ENCODE assay signal across 8 cellular contexts in the genomic region with DNA sequence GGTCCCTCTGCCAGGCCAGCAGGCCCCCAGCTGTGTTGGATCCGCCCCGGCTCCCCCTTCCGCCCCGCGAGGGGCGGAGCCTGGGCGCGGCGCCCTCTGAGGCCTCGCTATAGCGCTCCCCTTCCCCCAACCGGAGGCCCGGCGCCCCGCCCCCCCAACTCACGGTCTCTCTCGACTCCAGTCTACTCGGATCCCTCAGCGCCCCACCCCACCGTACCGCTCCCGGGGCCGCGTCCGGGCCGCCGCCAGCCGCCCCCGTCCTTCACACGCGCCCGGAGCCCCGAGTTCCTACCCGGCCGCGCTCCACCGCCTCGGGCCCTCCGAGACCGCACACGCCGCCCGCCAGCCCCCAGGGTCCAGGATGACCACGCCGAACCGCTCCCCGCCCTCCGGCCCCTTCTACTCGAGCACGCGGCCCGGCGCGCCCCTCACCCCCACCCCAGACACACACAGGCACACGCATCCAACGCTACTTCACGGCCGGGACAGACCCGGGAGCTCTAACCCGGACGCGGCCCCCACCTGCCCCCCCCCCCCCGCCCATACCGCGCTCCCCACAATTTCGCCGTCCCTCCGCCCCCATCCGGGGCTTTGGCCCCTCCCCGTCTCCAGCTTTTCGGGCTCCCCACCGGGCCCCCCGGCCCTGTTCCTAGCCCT. TPM values are rescaled to one million over a fixed set of nuclear protein-coding genes. Genes with fewer than 3 reads are reported as not detected.
DNase-seq lines count a peak whose midpoint lies in the region; ATAC-seq, FAIRE-seq and TF ChIP-seq lines count a peak whose summit lies in the region.

No MANE protein-coding gene starts in this region.

- peak overlapping the region; percentile 98 to 100 for H3K27ac ChIP-seq in A549

- no peak for TF ChIP-seq RAD21 in A549 (conservative IDR thresholded peaks at IDR 0.05 in 1 of 2, IDR thresholded peaks at IDR 0.05 in 1 of 2)

- FAIRE-seq in A549 (lab: Jason Lieb, UNC), result no peak

- no peaks in the 10 kb centered on the region for H3K9me3 Mint-ChIP-seq in activated T-helper 1 cell treated with anti-CD3 and anti-CD28 coated beads, Interleukin-12 subunit alpha, Interleukin-12 subunit beta, Interleukin-2, Interleukin-4 antibody, amounts not matched to agents 30 ng/mL and 10 ng/mL and 1 ng/mL, durations not matched to agents 14 hours and 24 hours and 36 hours
- no peaks in the 10 kb centered on the region for H3K9me3 Mint-ChIP-seq in natural killer cell treated with Interleukin-12 subunit alpha and Interleukin-12 subunit beta and Interleukin-15 and Interleukin-18, amount 100 ng/mL, for 72 hours

- POLR2A ChIA-PET in A549 (lab: Yijun Ruan, JAX), result interaction anchor here (0.6 to 6.9 kb wide), 5 partner anchors 14 to 192 kb away, joined by 3 to 63 read pairs (median 5); partner anchors contain the start of genes ACADVL, CTDNEP1, DLG4 and ELP5

- H3K36me3 Mint-ChIP-seq in activated T-helper 1 cell treated with anti-CD3 and anti-CD28 coated beads, Interleukin-12 subunit alpha, Interleukin-12 subunit beta, Interleukin-2, Interleukin-4 antibody, amounts not matched to agents 30 ng/mL and 10 ng/mL and 1 ng/mL, durations not matched to agents 14 hours and 24 hours and 36 hours (ENCODE audit: low read depth), result peaks cover 38% of the 10 kb centered on the region
- peaks cover 18% of the 10 kb centered on the region for H3K36me3 Mint-ChIP-seq in natural killer cell treated with Interleukin-12 subunit alpha and Interleukin-12 subunit beta and Interleukin-15 and Interleukin-18, amount 100 ng/mL, for 72 hours

- H3K4me2 ChIP-seq in A549, result peak overlapping the region; percentile 69

- peaks cover 53% of the 10 kb centered on the region for H3K4me1 ChIP-seq in A549

- DNase-seq in A549 (ENCODE audit: low read depth in 1 of 2, low spot score in 1 of 2) (peak; percentile 78 to 83), OCI-M1 (lab: John Stamatoyannopoulos, UW) (peak; percentile 89), fibroblast of mammary gland (ENCODE audit: low read depth) (peak; percentile 56)
- peak; percentile 78 for DNase-seq in activated T-helper 1 cell treated with anti-CD3 and anti-CD28 coated beads, Interleukin-12 subunit alpha, Interleukin-12 subunit beta, Interleukin-2, Interleukin-4 antibody, amounts not matched to agents 30 ng/mL and 10 ng/mL and 1 ng/mL, durations not matched to agents 14 hours and 24 hours and 36 hours (ENCODE audit: low spot score)
- DNase-seq in natural killer cell treated with Interleukin-12 subunit alpha and Interleukin-12 subunit beta and Interleukin-15 and Interleukin-18, amount 100 ng/mL, for 72 hours (ENCODE audit: low spot score), result peak; percentile 90
- peak; percentile 92 for DNase-seq in stimulated activated naive CD8-positive, alpha-beta T cell treated with anti-CD3 and anti-CD28 coated beads, Interleukin-15, Interleukin-2, amounts not matched to agents 100 U/mL and 50 U/mL, for 24 hours

- ATAC-seq in A549 (peak; percentile 2 to 13; a peak in 5 of 6 replicates), HG02571 (IDR thresholded peaks at IDR 0.05; ENCODE audit: unreplicated experiment) (no peak)
- peak; percentile 53 to 61 for ATAC-seq in natural killer cell treated with Interleukin-12 subunit alpha and Interleukin-12 subunit beta and Interleukin-15 and Interleukin-18, amount 100 ng/mL, for 72 hours
- peak; percentile 54 for ATAC-seq in stimulated activated naive CD8-positive, alpha-beta T cell treated with anti-CD3 and anti-CD28 coated beads, Interleukin-15, Interleukin-2, amounts not matched to agents 100 U/mL and 50 U/mL, for 24 hours

- peaks cover 69% of the 10 kb centered on the region for H3K4me1 Mint-ChIP-seq in activated T-helper 1 cell treated with anti-CD3 and anti-CD28 coated beads, Interleukin-12 subunit alpha, Interleukin-12 subunit beta, Interleukin-2, Interleukin-4 antibody, amounts not matched to agents 30 ng/mL and 10 ng/mL and 1 ng/mL, durations not matched to agents 14 hours and 24 hours and 36 hours (ENCODE audit: low read depth)
- H3K4me1 Mint-ChIP-seq in natural killer cell treated with Interleukin-12 subunit alpha and Interleukin-12 subunit beta and Interleukin-15 and Interleukin-18, amount 100 ng/mL, for 72 hours (ENCODE audit: low read depth in 2 of 2), result peaks cover 60 to 70% of the 10 kb centered on the region in 2 donors

- no peak for TF ChIP-seq CTCF in A549 (IDR thresholded peaks at IDR 0.05)
- TF ChIP-seq CTCF in fibroblast of mammary gland (conservative IDR thresholded peaks at IDR 0.05; ENCODE audit: control insufficient read depth, insufficient read depth, low read depth, low read length), result no peak

- H3K27me3 Mint-ChIP-seq in activated T-helper 1 cell treated with anti-CD3 and anti-CD28 coated beads, Interleukin-12 subunit alpha, Interleukin-12 subunit beta, Interleukin-2, Interleukin-4 antibody, amounts not matched to agents 30 ng/mL and 10 ng/mL and 1 ng/mL, durations not matched to agents 14 hours and 24 hours and 36 hours (ENCODE audit: insufficient read depth), result no peaks in the 10 kb centered on the region
- no peaks in the 10 kb centered on the region for H3K27me3 Mint-ChIP-seq in natural killer cell treated with Interleukin-12 subunit alpha and Interleukin-12 subunit beta and Interleukin-15 and Interleukin-18, amount 100 ng/mL, for 72 hours

- TF ChIP-seq EP300 in A549 (IDR thresholded peaks at IDR 0.05), result no peak

- peak overlapping the region; percentile 97 for H3K4me3 Mint-ChIP-seq in activated T-helper 1 cell treated with anti-CD3 and anti-CD28 coated beads, Interleukin-12 subunit alpha, Interleukin-12 subunit beta, Interleukin-2, Interleukin-4 antibody, amounts not matched to agents 30 ng/mL and 10 ng/mL and 1 ng/mL, durations not matched to agents 14 hours and 24 hours and 36 hours
- peak overlapping the region; percentile 88 for H3K4me3 Mint-ChIP-seq in natural killer cell treated with Interleukin-12 subunit alpha and Interleukin-12 subunit beta and Interleukin-15 and Interleukin-18, amount 100 ng/mL, for 72 hours

- peak overlapping the region; percentile 92 for H3K27ac Mint-ChIP-seq in activated T-helper 1 cell treated with anti-CD3 and anti-CD28 coated beads, Interleukin-12 subunit alpha, Interleukin-12 subunit beta, Interleukin-2, Interleukin-4 antibody, amounts not matched to agents 30 ng/mL and 10 ng/mL and 1 ng/mL, durations not matched to agents 14 hours and 24 hours and 36 hours
- H3K27ac Mint-ChIP-seq in natural killer cell treated with Interleukin-12 subunit alpha and Interleukin-12 subunit beta and Interleukin-15 and Interleukin-18, amount 100 ng/mL, for 72 hours, result peak overlapping the region; percentile 87 to 95

- CTCF ChIA-PET in A549 (lab: Yijun Ruan, JAX), result interaction anchor here (1.1 to 17.3 kb wide), 5 partner anchors 16 to 192 kb away, joined by 3 to 169 read pairs (median 6); partner anchors contain the start of genes ACADVL and DLG4

- TF ChIP-seq POLR2A in A549 (IDR thresholded peaks at IDR 0.05; ENCODE audit: low read length) (no peak; the same call in 1 of the 2 replicates), GM19193 (IDR thresholded peaks at IDR 0.05; ENCODE audit: extremely low read depth, insufficient read depth, insufficient read length) (peak; percentile 50)

- intact Hi-C loops in activated T-helper 1 cell treated with anti-CD3 and anti-CD28 coated beads, Interleukin-12 subunit alpha, Interleukin-12 subunit beta, Interleukin-2, Interleukin-4 antibody, amounts not matched to agents 30 ng/mL and 10 ng/mL and 1 ng/mL, durations not matched to agents 14 hours and 24 hours and 36 hours (cut with micrococcal nuclease), result no loop called here

- H3K4me3 ChIP-seq in A549 (peak overlapping the region; percentile 99), fibroblast of mammary gland (ENCODE audit: control insufficient read depth, low read depth, low read length) (peak overlapping the region; percentile 97)

- no peaks in the 10 kb centered on the region for H3K9me3 ChIP-seq in A549

- WGBS in A549 (ENCODE audit: missing lambda C conversion rate), result 4% methylated on average over 5 of the region's 73 CpGs

RNA-seq across cellular contexts. Expression of gene PHF23, which starts 1.4 kb away (rescaled TPM):
- polyA plus RNA-seq in A549 (2011; rRNA removed), result 52.1 and 61.2 TPM in 2 replicates
- 43.2 and 48.2 TPM in 2 replicates for polyA plus RNA-seq in A549 (2012; cell fraction: cytosol; rRNA removed)
- polyA plus RNA-seq in A549 (2012; cell fraction: nucleus; rRNA removed), result 28.6 and 32.6 TPM in 2 replicates
- 70.9 to 80.2 TPM (median 79.1 TPM) in 3 replicates for polyA plus RNA-seq in A549 (2017; fragmentation: RNase III; extraction: RNeasy Plus Mini Kit Qiagen cat#74134 plus additional on column Dnase treatment)
- 66.5 and 74.4 TPM in 2 replicates for polyA minus RNA-seq in A549 (2011; rRNA and poly(A)+ RNA removed)
- total RNA-seq in activated T-helper 1 cell treated with anti-CD3 and anti-CD28 coated beads, Interleukin-12 subunit alpha, Interleukin-12 subunit beta, Interleukin-2, Interleukin-4 antibody, amounts not matched to agents 30 ng/mL and 10 ng/mL and 1 ng/mL, durations not matched to agents 14 hours and 24 hours and 36 hours, result 52.5 and 55.4 TPM in 2 replicates
- total RNA-seq in natural killer cell treated with Interleukin-12 subunit alpha and Interleukin-12 subunit beta and Interleukin-15 and Interleukin-18, amount 100 ng/mL, for 72 hours, result 10 to 100 TPM; 40.1 to 55.2 TPM

RNA-seq across cellular contexts. Expression of gene DVL2, which starts 3.6 kb away (rescaled TPM):
- polyA plus RNA-seq in A549 (2011; rRNA removed), result 5.7 and 9.6 TPM in 2 replicates
- 6.5 and 9.2 TPM in 2 replicates for polyA plus RNA-seq in A549 (2012; cell fraction: cytosol; rRNA removed)
- polyA plus RNA-seq in A549 (2012; cell fraction: nucleus; rRNA removed), result 13.8 and 22.3 TPM in 2 replicates
- polyA plus RNA-seq in A549 (2017; fragmentation: RNase III; extraction: RNeasy Plus Mini Kit Qiagen cat#74134 plus additional on column Dnase treatment), result 30.7 to 40.4 TPM (median 37.7 TPM) in 3 replicates
- polyA minus RNA-seq in A549 (2011; rRNA and poly(A)+ RNA removed), result 27.8 and 36.3 TPM in 2 replicates
- total RNA-seq in activated T-helper 1 cell treated with anti-CD3 and anti-CD28 coated beads, Interleukin-12 subunit alpha, Interleukin-12 subunit beta, Interleukin-2, Interleukin-4 antibody, amounts not matched to agents 30 ng/mL and 10 ng/mL and 1 ng/mL, durations not matched to agents 14 hours and 24 hours and 36 hours, result 70.0 and 73.5 TPM in 2 replicates
- 10 to 100 TPM; 35.1 to 61.6 TPM for total RNA-seq in natural killer cell treated with Interleukin-12 subunit alpha and Interleukin-12 subunit beta and Interleukin-15 and Interleukin-18, amount 100 ng/mL, for 72 hours

RNA-seq across cellular contexts. Expression of gene GABARAP, which starts 4.4 kb away (rescaled TPM):
- 399 and 502 TPM in 2 replicates for polyA plus RNA-seq in A549 (2011; rRNA removed)
- polyA plus RNA-seq in A549 (2012; cell fraction: cytosol; rRNA removed), result 329 and 360 TPM in 2 replicates
- 93.2 and 184 TPM in 2 replicates for polyA plus RNA-seq in A549 (2012; cell fraction: nucleus; rRNA removed)
- 431 to 510 TPM (median 504 TPM) in 3 replicates for polyA plus RNA-seq in A549 (2017; fragmentation: RNase III; extraction: RNeasy Plus Mini Kit Qiagen cat#74134 plus additional on column Dnase treatment)
- 305 and 331 TPM in 2 replicates for polyA minus RNA-seq in A549 (2011; rRNA and poly(A)+ RNA removed)
- total RNA-seq in activated T-helper 1 cell treated with anti-CD3 and anti-CD28 coated beads, Interleukin-12 subunit alpha, Interleukin-12 subunit beta, Interleukin-2, Interleukin-4 antibody, amounts not matched to agents 30 ng/mL and 10 ng/mL and 1 ng/mL, durations not matched to agents 14 hours and 24 hours and 36 hours, result 146 and 148 TPM in 2 replicates
- 100 to 1,000 TPM; 197 to 277 TPM for total RNA-seq in natural killer cell treated with Interleukin-12 subunit alpha and Interleukin-12 subunit beta and Interleukin-15 and Interleukin-18, amount 100 ng/mL, for 72 hours

RNA-seq across cellular contexts. Expression of gene CTDNEP1, which starts 13.6 kb away (rescaled TPM):
- 161 and 251 TPM in 2 replicates for polyA plus RNA-seq in A549 (2011; rRNA removed)
- polyA plus RNA-seq in A549 (2012; cell fraction: cytosol; rRNA removed), result 169 and 266 TPM in 2 replicates
- polyA plus RNA-seq in A549 (2012; cell fraction: nucleus; rRNA removed), result 146 and 158 TPM in 2 replicates
- 145 to 151 TPM (median 147 TPM) in 3 replicates for polyA plus RNA-seq in A549 (2017; fragmentation: RNase III; extraction: RNeasy Plus Mini Kit Qiagen cat#74134 plus additional on column Dnase treatment)
- 273 and 295 TPM in 2 replicates for polyA minus RNA-seq in A549 (2011; rRNA and poly(A)+ RNA removed)
- 191 and 193 TPM in 2 replicates for total RNA-seq in activated T-helper 1 cell treated with anti-CD3 and anti-CD28 coated beads, Interleukin-12 subunit alpha, Interleukin-12 subunit beta, Interleukin-2, Interleukin-4 antibody, amounts not matched to agents 30 ng/mL and 10 ng/mL and 1 ng/mL, durations not matched to agents 14 hours and 24 hours and 36 hours
- total RNA-seq in natural killer cell treated with Interleukin-12 subunit alpha and Interleukin-12 subunit beta and Interleukin-15 and Interleukin-18, amount 100 ng/mL, for 72 hours, result 100 to 1,000 TPM; 145 to 165 TPM

RNA-seq across cellular contexts. Expression of gene ELP5, which starts 14.1 kb away (rescaled TPM):
- polyA plus RNA-seq in A549 (2011; rRNA removed) (114 and 133 TPM in 2 replicates), A549 (2017; fragmentation: RNase III; extraction: RNeasy Plus Mini Kit Qiagen cat#74134 plus additional on column Dnase treatment) (89.2 to 97.3 TPM (median 92.1 TPM) in 3 replicates)
- 135 and 152 TPM in 2 replicates for polyA plus RNA-seq in A549 (2012; cell fraction: cytosol; rRNA removed)
- 74.9 and 115 TPM in 2 replicates for polyA plus RNA-seq in A549 (2012; cell fraction: nucleus; rRNA removed)
- polyA minus RNA-seq in A549 (2011; rRNA and poly(A)+ RNA removed), result 71.7 and 72.2 TPM in 2 replicates
- 73.6 and 75.5 TPM in 2 replicates for total RNA-seq in activated T-helper 1 cell treated with anti-CD3 and anti-CD28 coated beads, Interleukin-12 subunit alpha, Interleukin-12 subunit beta, Interleukin-2, Interleukin-4 antibody, amounts not matched to agents 30 ng/mL and 10 ng/mL and 1 ng/mL, durations not matched to agents 14 hours and 24 hours and 36 hours
- total RNA-seq in natural killer cell treated with Interleukin-12 subunit alpha and Interleukin-12 subunit beta and Interleukin-15 and Interleukin-18, amount 100 ng/mL, for 72 hours, result 10 to 100 TPM; 43.5 to 70.5 TPM
